Comparison of ENCODE assay signal across 1 cellular context in genomic region chr14:68226523-68226922, GRCh38.
TF ChIP-seq lines count a peak whose summit lies in the region.

No MANE protein-coding gene starts in this region.

TF ChIP-seq in K562, 482 proteins besides CTCF, POLR2A, EP300 and RAD21:
- TF ChIP-seq HINFP (tag; conservative IDR thresholded peaks at IDR 0.05; ENCODE audit: low read depth) = no peak
- peak in 1 of 2 experiments; percentile 40; a peak in 1 of 4 replicates for TF ChIP-seq KDM1A (IDR thresholded peaks at IDR 0.05)
- no peak for TF ChIP-seq TCF3 (CRISPR knock-in tag; IDR thresholded peaks at IDR 0.05)
- peak; percentile 72 for TF ChIP-seq ADNP (tag; IDR thresholded peaks at IDR 0.05)
- TF ChIP-seq SMAD3 (CRISPR knock-in tag; conservative IDR thresholded peaks at IDR 0.05) = no peak
- no peak for TF ChIP-seq KDM4B (IDR thresholded peaks at IDR 0.05; ENCODE audit: borderline replicate concordance in 2 of 2, low read depth in 1 of 2)
- peak; percentile 79 for TF ChIP-seq BCOR (IDR thresholded peaks at IDR 0.05)
- no peak for TF ChIP-seq CEBPZ (IDR thresholded peaks at IDR 0.05; ENCODE audit: borderline replicate concordance, low read depth, low read length)
- TF ChIP-seq RBM25 (IDR thresholded peaks at IDR 0.05; ENCODE audit: low read depth, low read length, severe bottlenecking) = peak; percentile 86
